In genomic region chr5:38208782-38209378, GRCh38 we compare ENCODE assay signal across 10 cellular contexts. TPM values are rescaled to one million over a fixed set of nuclear protein-coding genes. Genes with fewer than 3 reads are reported as not detected.
A peak's percentile ranks its signal among the peaks of the same experiment; 100 is the strongest.
DNase-seq lines count a peak whose midpoint lies in the region; ATAC-seq and TF ChIP-seq lines count a peak whose summit lies in the region.
"Had no signal": no experiment of that assay in that cellular context is flagged by ENCODE, and none has a peak within 500 bp of the region (broad histone marks: within the 10 kb centered on the region; RNA-seq: fewer than 3 reads in every experiment).

No MANE protein-coding gene starts in this region.

- ATAC-seq in aorta (ENCODE audit: low FRiP score) = no peak
- ATAC-seq in activated CD4-positive, CD25-positive, alpha-beta regulatory T cell treated with anti-CD3 and anti-CD28 coated beads, Interleukin-2, amount 50 U/mL, for 24 hours = no peak

- in situ Hi-C loops in Caki2 (cut with HindIII; ENCODE audit: low pct_unique_long_range_greater_than_20kb, low sequenced_read_pairs) = no loop called here

- H2AFZ ChIP-seq in OCI-LY1 (ENCODE audit: low read length) (no peak overlapping the region), fibroblast of lung (ENCODE audit: low read length) (no peak overlapping the region)

- H3K4me3 ChIP-seq in OCI-LY1 (ENCODE audit: low read depth, low read length, poor library complexity, severe bottlenecking) (no peak overlapping the region), fibroblast of lung (replicated peaks in 1 of 4; ENCODE audit: control extremely low read depth in 1 of 4, insufficient read depth in 1 of 4, low read depth in 3 of 4, low read length in 4 of 4) (no peak overlapping the region), aorta (ENCODE audit: low read length in 2 of 2) (no peak overlapping the region)
- H3K4me3 ChIP-seq: lung had no signal

- no peaks in the 10 kb centered on the region for H3K36me3 ChIP-seq in OCI-LY1 (ENCODE audit: insufficient read depth, low read length)
- H3K36me3 ChIP-seq in fibroblast of lung (ENCODE audit: control insufficient read depth, insufficient read depth, low read length) = no peaks in the 10 kb centered on the region
- no peaks in the 10 kb centered on the region for H3K36me3 ChIP-seq in aorta (ENCODE audit: control insufficient read depth in 1 of 2, insufficient read depth in 2 of 2, low read length in 1 of 2)

- H3K9ac ChIP-seq in OCI-LY1 (ENCODE audit: low read length) (no peak overlapping the region), fibroblast of lung (ENCODE audit: insufficient read depth, low read length) (no peak overlapping the region)

- intact Hi-C loops in aorta (cut with DNase I) = no loop called here

- TF ChIP-seq CTCF in OCI-LY1 (IDR thresholded peaks at IDR 0.05; ENCODE audit: low read length) (peak; percentile 50), fibroblast of lung (conservative IDR thresholded peaks at IDR 0.05 in 1 of 2, IDR thresholded peaks at IDR 0.05 in 1 of 2; ENCODE audit: low read depth in 1 of 2, low read length in 2 of 2) (peak; percentile 49 to 54)

- no peaks in the 10 kb centered on the region for H3K9me2 ChIP-seq in OCI-LY1 (ENCODE audit: low read depth, low read length)

- H3K79me2 ChIP-seq in OCI-LY1 (ENCODE audit: insufficient read depth, low read length) (no peaks in the 10 kb centered on the region), fibroblast of lung (ENCODE audit: control insufficient read depth, insufficient read depth, low read length) (no peaks in the 10 kb centered on the region)

- H3K27ac ChIP-seq in OCI-LY1 (ENCODE audit: low read depth, low read length, poor library complexity, severe bottlenecking) = no peak overlapping the region
- H3K27ac ChIP-seq in fibroblast of lung (ENCODE audit: insufficient read depth, low read length) = no peak overlapping the region
- H3K27ac ChIP-seq in aorta (ENCODE audit: low read depth in 1 of 2, low read length in 2 of 2) = no peak overlapping the region

- H4K20me1 ChIP-seq in OCI-LY1 (ENCODE audit: insufficient read depth, low read length) (no peaks in the 10 kb centered on the region), fibroblast of lung (ENCODE audit: control insufficient read depth, extremely low read depth, insufficient read depth, low read length) (no peaks in the 10 kb centered on the region)

- H3K9me3 ChIP-seq in OCI-LY1 (ENCODE audit: low read length) = no peaks in the 10 kb centered on the region
- no peaks in the 10 kb centered on the region for H3K9me3 ChIP-seq in fibroblast of lung (ENCODE audit: control insufficient read depth, insufficient read depth, low read depth, low read length)
- H3K9me3 ChIP-seq in aorta (ENCODE audit: control insufficient read depth, low read length) = no peaks in the 10 kb centered on the region

- no peak overlapping the region for H3K4me2 ChIP-seq in OCI-LY1 (ENCODE audit: low read length)
- no peak overlapping the region for H3K4me2 ChIP-seq in fibroblast of lung (ENCODE audit: extremely low read depth, insufficient read depth, low read length)

- H3K27me3 ChIP-seq in OCI-LY1 (ENCODE audit: insufficient read depth, low read length) (no peaks in the 10 kb centered on the region), fibroblast of lung (ENCODE audit: control insufficient read depth, insufficient read depth, low read length) (peaks cover 6% of the 10 kb centered on the region), aorta (ENCODE audit: control insufficient read depth in 1 of 2, insufficient read depth in 2 of 2, low read length in 1 of 2) (no peaks in the 10 kb centered on the region)

- H3F3A ChIP-seq in OCI-LY1 (ENCODE audit: insufficient read depth, low read length) = no peaks in the 10 kb centered on the region

- WGBS in aorta, 2 donors = 21 to 24% methylated on average over 1 of the region's 1 CpG

- DNase-seq in Caki2 (ENCODE audit: low read depth) = peak; percentile 9
- DNase-seq in HPDE6-E6E7 (ENCODE audit: extremely low spot score) = peak; percentile 51
- peak; percentile 40 to 51 for DNase-seq in fibroblast of lung (ENCODE audit: low read depth in 2 of 2)
- peak; percentile 50 for DNase-seq in renal cortical epithelial cell (ENCODE audit: low read depth)
- DNase-seq in aorta = no peak
- DNase-seq in amniotic stem cell (lab: John Stamatoyannopoulos, UW) = no peak

- no peaks in the 10 kb centered on the region for H3K4me1 ChIP-seq in OCI-LY1 (ENCODE audit: insufficient read depth, low read length, severe bottlenecking)
- H3K4me1 ChIP-seq in fibroblast of lung (ENCODE audit: control insufficient read depth, extremely low read depth, insufficient read depth, low read length) = no peaks in the 10 kb centered on the region
- H3K4me1 ChIP-seq in aorta (ENCODE audit: control insufficient read depth in 1 of 2, insufficient read depth in 2 of 2, low read length in 2 of 2) = no peaks in the 10 kb centered on the region

RNA-seq across cellular contexts. Expression of gene EGFLAM, which starts 49.5 kb away (rescaled TPM):
- not detected in 2 replicates for total RNA-seq in Caki2 (2014; rRNA removed; shearing (Covaris generic); ENCODE audit: low replicate concordance)
- total RNA-seq in fibroblast of lung = 0.33 and 3.6 TPM in 2 replicates
- polyA plus RNA-seq in fibroblast of lung = 2.5 and 20.0 TPM in 2 replicates
- polyA plus RNA-seq in fibroblast of lung (2012) = 2.2 and 21.0 TPM in 2 replicates
- 5.0 and 14.8 TPM in 2 replicates for polyA minus RNA-seq in fibroblast of lung (ENCODE audit: low replicate concordance)
- total RNA-seq in renal cortical epithelial cell = under 0.01 and 7.0 TPM in 2 replicates
- total RNA-seq in aorta = 10 to 100 TPM; 13.5 to 14.4 TPM
- polyA plus RNA-seq in aorta = 10 to 100 TPM in 1 of 2 donors, 1 to 10 TPM in 1; 4.6 to 15.8 TPM
- polyA plus RNA-seq: IgD-negative memory B cell had no signal

Comparison
In these comparisons a context has a peak if more than half of its experiments do, and no peak if none do; other contexts are left out.
1. DNase-seq: peak in Caki2 (single experiment), HPDE6-E6E7 (single experiment), fibroblast of lung (2 of 2) and renal cortical epithelial cell (single experiment); none in aorta (0 of 2) and amniotic stem cell (single experiment).